In the genomic region with DNA sequence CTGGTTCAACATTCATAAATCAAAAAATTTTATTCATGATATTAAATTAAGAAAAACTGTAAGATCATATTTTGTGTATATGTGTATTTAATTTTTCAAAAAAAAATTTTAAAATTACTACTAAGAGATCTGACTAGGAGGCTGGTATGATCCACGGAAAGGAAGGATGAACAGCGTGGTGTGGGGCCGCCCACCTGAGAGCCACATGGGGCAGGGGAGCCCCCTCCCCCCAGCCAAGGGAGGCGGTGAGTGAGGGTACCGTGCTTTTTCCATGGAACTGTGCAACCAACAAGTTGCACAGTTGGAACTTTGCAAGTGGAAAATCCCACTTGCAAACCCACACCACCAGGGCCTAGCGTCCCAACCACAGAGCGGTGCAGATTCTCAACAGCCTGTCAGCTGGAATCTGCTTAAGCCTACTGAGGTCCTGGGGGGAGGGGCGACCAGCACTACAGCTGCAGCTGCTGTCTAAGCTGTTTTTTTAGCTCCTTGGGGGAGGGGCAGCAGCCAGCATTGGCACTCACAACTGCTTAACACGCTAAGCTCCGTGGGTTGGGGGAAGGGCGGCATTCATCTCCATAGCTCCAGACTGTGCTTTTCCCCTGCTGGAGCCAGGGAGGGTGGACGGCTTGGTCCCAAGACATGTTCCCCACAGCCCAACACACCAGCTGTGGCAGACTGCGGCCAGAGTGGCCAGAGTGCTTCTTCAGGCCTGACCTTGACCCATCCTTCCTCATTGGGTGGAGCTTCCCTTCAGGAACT, we compare ENCODE assay signal across 1 cellular context.
TF ChIP-seq lines count a peak whose summit lies in the region.

No MANE protein-coding gene starts in this region.

TF ChIP-seq in IMR-90, 13 proteins besides CTCF, POLR2A, EP300 and RAD21 (continued from another document):
- TF ChIP-seq, protein P1, sequence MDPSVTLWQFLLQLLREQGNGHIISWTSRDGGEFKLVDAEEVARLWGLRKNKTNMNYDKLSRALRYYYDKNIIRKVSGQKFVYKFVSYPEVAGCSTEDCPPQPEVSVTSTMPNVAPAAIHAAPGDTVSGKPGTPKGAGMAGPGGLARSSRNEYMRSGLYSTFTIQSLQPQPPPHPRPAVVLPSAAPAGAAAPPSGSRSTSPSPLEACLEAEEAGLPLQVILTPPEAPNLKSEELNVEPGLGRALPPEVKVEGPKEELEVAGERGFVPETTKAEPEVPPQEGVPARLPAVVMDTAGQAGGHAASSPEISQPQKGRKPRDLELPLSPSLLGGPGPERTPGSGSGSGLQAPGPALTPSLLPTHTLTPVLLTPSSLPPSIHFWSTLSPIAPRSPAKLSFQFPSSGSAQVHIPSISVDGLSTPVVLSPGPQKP (IDR thresholded peaks at IDR 0.05; ENCODE audit: borderline replicate concordance, low read depth, low read length): no peak
- TF ChIP-seq CEBPB (IDR thresholded peaks at IDR 0.05; ENCODE audit: low read depth, low read length): no peak
